ENCODE assay signal across 10 cellular contexts in the genomic region with DNA sequence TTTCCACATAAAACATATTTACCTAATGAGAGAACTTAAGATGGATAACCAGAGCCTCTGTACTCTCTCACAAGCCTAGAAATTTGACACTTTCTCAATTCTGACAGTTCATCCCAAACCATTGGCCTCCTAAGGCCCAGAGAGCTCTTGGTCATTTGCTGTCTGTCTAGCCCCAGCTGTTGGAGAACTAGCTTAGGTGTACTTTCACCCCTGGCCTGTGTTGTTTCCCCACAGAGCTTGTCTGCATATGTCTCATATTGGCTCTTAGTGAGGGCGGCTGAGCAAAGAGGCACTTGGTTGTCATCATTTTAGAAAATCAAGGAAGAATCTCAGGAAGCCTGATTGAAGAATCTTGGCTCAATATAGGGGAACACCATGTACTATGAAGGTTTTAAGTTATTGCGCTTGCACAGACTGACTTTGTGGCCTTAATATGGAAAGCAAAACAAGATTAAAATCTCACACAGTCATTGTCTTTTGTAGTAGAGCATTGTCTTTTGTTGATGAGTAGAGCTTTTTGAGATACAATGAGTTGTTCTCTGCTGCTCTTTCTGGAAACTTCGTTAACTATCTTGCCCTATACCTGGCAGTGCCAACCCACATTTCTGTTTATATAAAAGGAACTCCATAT.
A peak's percentile ranks its signal among the peaks of the same experiment; 100 is the strongest.
DNase-seq lines count a peak whose midpoint lies in the region; ATAC-seq and TF ChIP-seq lines count a peak whose summit lies in the region.
"Had no signal": no experiment of that assay in that cellular context is flagged by ENCODE, and none has a peak within 500 bp of the region (broad histone marks: within the 10 kb centered on the region; RNA-seq: fewer than 3 reads in every experiment).

No MANE protein-coding gene starts in this region.

- 81 to 91% methylated on average over 3 of the region's 3 CpGs for WGBS in aorta, 2 donors

- H3K4me3 Mint-ChIP-seq in nephron progenitor cell, result no peak overlapping the region

- H3K4me3 ChIP-seq in fibroblast of lung (replicated peaks in 1 of 4; ENCODE audit: control extremely low read depth in 1 of 4, insufficient read depth in 1 of 4, low read depth in 3 of 4, low read length in 4 of 4) (no peak overlapping the region), aorta (ENCODE audit: low read length in 2 of 2) (no peak overlapping the region)

- H3K27ac ChIP-seq in fibroblast of lung (ENCODE audit: insufficient read depth, low read length) (no peak overlapping the region), aorta (ENCODE audit: low read depth in 1 of 2, low read length in 2 of 2) (no peak overlapping the region)

- H3K9me3 ChIP-seq in fibroblast of lung (ENCODE audit: control insufficient read depth, insufficient read depth, low read depth, low read length), result no peaks in the 10 kb centered on the region
- H3K9me3 ChIP-seq in aorta (ENCODE audit: control insufficient read depth, low read length), result no peaks in the 10 kb centered on the region

- peak; percentile 58 for ATAC-seq in Right ventricle myocardium inferior
- ATAC-seq in aorta (ENCODE audit: low FRiP score), result peak; percentile 40
- ATAC-seq: PC-3 had no signal

- DNase-seq in Right ventricle myocardium inferior (ENCODE audit: missing footprints) (no peak), cardiac septum (ENCODE audit: low spot score) (no peak), fibroblast of lung (ENCODE audit: low read depth in 2 of 2) (peak; percentile 42 to 66), nephron progenitor cell (no peak), aorta (no peak), NCI-H1694 (lab: John Stamatoyannopoulos, UW) (no peak), NAMALWA (ENCODE audit: low spot score) (no peak)
- DNase-seq in stimulated activated naive CD4-positive, alpha-beta T cell (lab: John Stamatoyannopoulos, UW), result no peak

- no peaks in the 10 kb centered on the region for H3K27me3 Mint-ChIP-seq in nephron progenitor cell (ENCODE audit: low read depth, poor library complexity)
- H3K27me3 Mint-ChIP-seq: naive thymus-derived CD4-positive, alpha-beta T cell had no signal

- H3K79me2 ChIP-seq in fibroblast of lung (ENCODE audit: control insufficient read depth, insufficient read depth, low read length), result no peaks in the 10 kb centered on the region

- H4K20me1 ChIP-seq in fibroblast of lung (ENCODE audit: control insufficient read depth, extremely low read depth, insufficient read depth, low read length), result no peaks in the 10 kb centered on the region

- H3K9me3 Mint-ChIP-seq in nephron progenitor cell, result peaks cover 21% of the 10 kb centered on the region

- intact Hi-C loops in Right ventricle myocardium inferior (cut with DNase I), result loop anchor here (5.0 to 10.0 kb wide), 3 partner anchors 98 to 671 kb away; no protein-coding TSS in a partner anchor
- intact Hi-C loops in cardiac septum (cut with DNase I), result loop anchor here (2.0 to 10.0 kb wide), 3 partner anchors 101 to 671 kb away; no protein-coding TSS in a partner anchor
- intact Hi-C loops in aorta (cut with DNase I), result loop anchor here in 1 of 2 donors (10.0 kb wide), 1 partner anchor 61 kb away; no protein-coding TSS in a partner anchor

- TF ChIP-seq CTCF in fibroblast of lung (conservative IDR thresholded peaks at IDR 0.05 in 1 of 2, IDR thresholded peaks at IDR 0.05 in 1 of 2; ENCODE audit: low read depth in 1 of 2, low read length in 2 of 2) (no peak), nephron progenitor cell (IDR thresholded peaks at IDR 0.05) (no peak)

- H3K4me1 Mint-ChIP-seq in nephron progenitor cell, result peaks cover 59% of the 10 kb centered on the region

- peak overlapping the region; percentile 91 for H3K27ac Mint-ChIP-seq in nephron progenitor cell

- H3K36me3 ChIP-seq in fibroblast of lung (ENCODE audit: control insufficient read depth, insufficient read depth, low read length) (no peaks in the 10 kb centered on the region), aorta (ENCODE audit: control insufficient read depth in 1 of 2, insufficient read depth in 2 of 2, low read length in 1 of 2) (no peaks in the 10 kb centered on the region)

- H3K9ac ChIP-seq in fibroblast of lung (ENCODE audit: insufficient read depth, low read length), result no peak overlapping the region

- H2AFZ ChIP-seq in fibroblast of lung (ENCODE audit: low read length), result no peak overlapping the region

- no peak overlapping the region for H3K4me2 ChIP-seq in fibroblast of lung (ENCODE audit: extremely low read depth, insufficient read depth, low read length)

- H3K4me1 ChIP-seq in fibroblast of lung (ENCODE audit: control insufficient read depth, extremely low read depth, insufficient read depth, low read length) (peaks cover 27% of the 10 kb centered on the region), aorta (ENCODE audit: control insufficient read depth in 1 of 2, insufficient read depth in 2 of 2, low read length in 2 of 2) (peaks cover 2 to 11% of the 10 kb centered on the region in 2 donors)

- H3K36me3 Mint-ChIP-seq in nephron progenitor cell (ENCODE audit: low read depth), result peaks cover 21% of the 10 kb centered on the region

- H3K27me3 ChIP-seq in fibroblast of lung (ENCODE audit: control insufficient read depth, insufficient read depth, low read length), result no peaks in the 10 kb centered on the region
- H3K27me3 ChIP-seq in aorta (ENCODE audit: control insufficient read depth in 1 of 2, insufficient read depth in 2 of 2, low read length in 1 of 2), result no peaks in the 10 kb centered on the region

Comparison
In these comparisons a context has a peak if more than half of its experiments do, and no peak if none do; other contexts are left out.
1. DNase-seq: peak in fibroblast of lung (2 of 2); none in Right ventricle myocardium inferior (single experiment), cardiac septum (single experiment), nephron progenitor cell (single experiment), aorta (0 of 2), stimulated activated naive CD4-positive, alpha-beta T cell (0 of 6), NCI-H1694 (single experiment) and NAMALWA (single experiment).